In the genomic region with DNA sequence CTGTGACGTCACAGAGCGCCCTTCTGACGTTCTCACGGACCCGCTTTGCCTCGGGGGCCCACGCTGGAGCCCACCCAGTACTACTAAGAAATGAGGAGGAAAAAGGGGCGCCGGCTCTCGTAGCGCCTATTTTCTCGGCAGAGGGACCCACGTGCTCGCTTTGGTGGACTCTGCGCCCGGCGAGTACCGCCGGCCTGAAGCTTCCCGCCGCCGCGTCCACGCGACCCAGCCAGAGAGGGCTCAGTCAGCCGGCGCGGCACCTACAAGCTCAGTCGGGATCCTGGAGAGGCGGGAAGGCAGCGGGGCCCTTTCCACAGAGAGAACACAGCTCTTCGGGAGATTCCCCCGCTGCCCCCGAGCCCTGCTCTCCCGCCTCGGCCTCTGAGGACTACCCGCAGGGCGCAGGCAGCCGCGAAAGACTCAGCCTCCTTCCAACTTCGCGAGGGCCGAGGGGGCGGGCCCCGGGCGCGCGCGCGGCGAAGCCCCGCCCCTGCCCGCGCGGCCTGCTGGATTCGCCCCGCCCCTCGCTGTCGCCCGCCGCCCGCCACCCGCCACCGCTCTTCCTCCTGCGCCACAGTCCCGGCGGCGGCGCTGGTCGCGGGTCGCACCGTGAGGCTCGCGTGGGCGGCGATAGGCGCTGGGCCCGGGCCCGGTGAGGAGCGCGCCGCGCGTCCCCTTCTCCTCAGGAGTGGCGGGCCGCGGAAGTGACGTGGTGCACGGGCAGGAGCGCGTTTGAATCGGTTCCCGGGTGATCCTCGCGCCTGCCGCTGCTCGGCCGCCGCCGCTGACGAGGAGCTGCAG, we compare ENCODE assay signal across 8 cellular contexts. TPM values are rescaled to one million over a fixed set of nuclear protein-coding genes. Genes with fewer than 3 reads are reported as not detected.
DNase-seq lines count a peak whose midpoint lies in the region; ATAC-seq and TF ChIP-seq lines count a peak whose summit lies in the region.

TSS of gene SMCHD1 (plus strand) at position 574 of the 801 bp plus-strand sequence. CDS start 350 bp downstream, outside the sequence.

- no peaks in the 10 kb centered on the region for H3K9me3 ChIP-seq in spleen

- H3K4me3 Mint-ChIP-seq in activated B cell treated with CpG ODN at 0.5 μM for 24 hours (peak within 1 kb of the TSS; percentile 96), immature natural killer cell (peak within 1 kb of the TSS; percentile 87 to 97 (median 93))

- peaks cover 28% of the 10 kb centered on the region for H3K36me3 Mint-ChIP-seq in activated B cell treated with CpG ODN at 0.5 μM for 24 hours (ENCODE audit: low read depth)
- H3K36me3 Mint-ChIP-seq in immature natural killer cell = peaks cover 0 to 4% (median 0%) of the 10 kb centered on the region in 3 donors

- ATAC-seq in GM18873 (IDR thresholded peaks at IDR 0.05; ENCODE audit: low FRiP score, unreplicated experiment) = peak; percentile 60
- ATAC-seq in HG03108 (IDR thresholded peaks at IDR 0.05; ENCODE audit: unreplicated experiment) = peak; percentile 68
- ATAC-seq in activated B cell treated with CpG ODN at 0.5 μM for 24 hours (ENCODE audit: low read depth) = peak; percentile 74

- no peaks in the 10 kb centered on the region for H3K27me3 Mint-ChIP-seq in activated B cell treated with CpG ODN at 0.5 μM for 24 hours
- peaks cover 7 to 19% (median 15%) of the 10 kb centered on the region in 3 donors for H3K27me3 Mint-ChIP-seq in immature natural killer cell (ENCODE audit: low read depth in 3 of 3)

- H3K4me1 Mint-ChIP-seq in activated B cell treated with CpG ODN at 0.5 μM for 24 hours = peaks cover 44% of the 10 kb centered on the region
- H3K4me1 Mint-ChIP-seq in immature natural killer cell = peaks cover 39 to 49% of the 10 kb centered on the region in 2 donors

- POLR2A ChIA-PET in activated B cell treated with CpG ODN at 0.5 μM for 24 hours (lab: Charles Lee) = interaction anchor here (0.6 to 8.5 kb wide), 26 partner anchors 9 to 1524 kb away, joined by 3 to 376 read pairs (median 5); partner anchors contain the start of genes EMILIN2, METTL4, MYL12A and NDC80

- CTCF ChIA-PET in activated B cell treated with CpG ODN at 0.5 μM for 24 hours (lab: Charles Lee) = interaction anchor here (0.6 to 4.0 kb wide), 7 partner anchors 12 to 84 kb away, joined by 3 to 18 read pairs (median 5); partner anchors contain the start of genes METTL4 and NDC80

- H3K4me1 ChIP-seq in spleen = peaks cover 26 to 76% (median 47%) of the 10 kb centered on the region in 6 donors

- H3K4me3 ChIP-seq in cardiac fibroblast (replicated peaks in 1 of 2; ENCODE audit: low read depth in 2 of 2, low read length in 2 of 2) (peak within 1 kb of the TSS; percentile 92 to 95), spleen (peak within 1 kb of the TSS; percentile 60 to 94 (median 84))

- WGBS in spleen, 5 donors = 0 to 1% (median 0%) methylated on average over 32 to 102 of the region's 102 CpGs

- H3K9me3 Mint-ChIP-seq in activated B cell treated with CpG ODN at 0.5 μM for 24 hours (no peaks in the 10 kb centered on the region), immature natural killer cell (no peaks in the 10 kb centered on the region)

- H3K27ac ChIP-seq in spleen = peak within 1 kb of the TSS; percentile 97 to 100 (median 100)

- H3K36me3 ChIP-seq in spleen = peaks cover 0 to 5% (median 0%) of the 10 kb centered on the region in 6 donors

- TF ChIP-seq CTCF in activated B cell treated with CpG ODN at 0.5 μM for 24 hours (IDR thresholded peaks at IDR 0.05) (no peak), cardiac fibroblast (IDR thresholded peaks at IDR 0.05; ENCODE audit: low read depth, low read length) (no peak), spleen (IDR thresholded peaks at IDR 0.05 in 8 of 11, conservative IDR thresholded peaks at IDR 0.05 in 3 of 11) (peak in 2 of 11 experiments; percentile 10 to 11)

- H3K27ac Mint-ChIP-seq in activated B cell treated with CpG ODN at 0.5 μM for 24 hours = peak within 1 kb of the TSS; percentile 98
- peak within 1 kb of the TSS; percentile 91 to 99 (median 96) for H3K27ac Mint-ChIP-seq in immature natural killer cell

- TF ChIP-seq POLR2A in spleen (IDR thresholded peaks at IDR 0.05) = peak; percentile 64 to 96 (median 92)

- intact Hi-C loops in activated B cell treated with CpG ODN at 0.5 μM for 24 hours (cut with micrococcal nuclease) = loop anchor here (1.0 to 10.0 kb wide), 9 partner anchors 14 to 939 kb away; partner anchors contain the start of genes EMILIN2, LPIN2, METTL4 and MYL12A
- intact Hi-C loops in spleen (cut with DNase I; ENCODE audit: low total_unique reads) = no loop called here

- H3K27me3 ChIP-seq in spleen (replicated peaks in 1 of 7) = no peaks in the 10 kb centered on the region

- DNase-seq in AG08395 (ENCODE audit: low spot score) (peak; percentile 87), NCI-H2227 (lab: John Stamatoyannopoulos, UW; ENCODE audit: unreplicated experiment) (peak; percentile 91), activated B cell treated with CpG ODN at 0.5 μM for 24 hours (peak; percentile 90), cardiac fibroblast (ENCODE audit: low read depth in 2 of 2) (peak; percentile 74 to 81), immature natural killer cell (peak; percentile 87 to 90 (median 90)), spleen (peak; percentile 99)

RNA-seq across cellular contexts. Expression of gene SMCHD1, which starts in this region (rescaled TPM):
- total RNA-seq in activated B cell treated with CpG ODN at 0.5 μM for 24 hours (111 and 144 TPM in 2 replicates), spleen (100 to 1,000 TPM; 142 to 361 (median 203) TPM)
- polyA plus RNA-seq in immature natural killer cell (10 to 100 TPM; 13.9 to 31.0 (median 17.8) TPM), spleen (10 to 100 TPM; 14.7 to 15.5 (median 15.1) TPM)

Comparison
In these comparisons a context has a peak if more than half of its experiments do, and no peak if none do; other contexts are left out.
1. Peak in every context shown above with its lines: DNase-seq, ATAC-seq, H3K4me3 ChIP-seq and H3K27ac ChIP-seq.